8 cellular contexts compared by ENCODE assay signal in the genomic region with DNA sequence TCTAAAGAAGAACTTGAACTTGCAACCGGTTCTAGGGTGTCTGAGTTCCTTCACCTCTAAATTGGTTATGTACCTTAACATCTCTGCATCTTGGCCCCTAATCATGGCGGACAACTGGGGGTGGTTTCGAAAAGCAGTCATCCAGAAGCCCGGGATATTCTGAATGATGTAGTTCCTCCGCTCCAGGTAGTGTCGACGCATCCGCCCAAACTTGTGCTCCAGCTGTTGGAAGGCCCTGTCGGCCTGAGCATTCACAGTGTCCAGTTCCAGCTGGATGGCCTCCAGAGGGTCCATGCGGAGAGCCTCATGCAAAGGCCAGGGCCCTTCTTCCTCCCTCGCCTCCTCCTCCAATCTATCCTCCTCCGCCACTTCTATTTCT. TPM values are rescaled to one million over a fixed set of nuclear protein-coding genes. Genes with fewer than 3 reads are reported as not detected.
DNase-seq lines count a peak whose midpoint lies in the region; ATAC-seq and TF ChIP-seq lines count a peak whose summit lies in the region.

No MANE protein-coding gene starts in this region.

- peak; percentile 8 for ATAC-seq in GM23338
- ATAC-seq in GM18861 (IDR thresholded peaks at IDR 0.05; ENCODE audit: unreplicated experiment): no peak

- H3K4me2 ChIP-seq in GM23338 (peak overlapping the region; percentile 85), fibroblast of lung (ENCODE audit: extremely low read depth, insufficient read depth, low read length) (peak overlapping the region; percentile 84)

- H3K9me3 Mint-ChIP-seq in GM23338: no peaks in the 10 kb centered on the region

- H3K4me3 ChIP-seq in ACC112 (ENCODE audit: low read depth, low read length) (peak overlapping the region; percentile 94), GM23338 (peak overlapping the region; percentile 84), WERI-Rb-1 (ENCODE audit: low read depth, low read length) (peak overlapping the region; percentile 85), fibroblast of lung (replicated peaks in 1 of 4; ENCODE audit: control extremely low read depth in 1 of 4, insufficient read depth in 1 of 4, low read depth in 3 of 4, low read length in 4 of 4) (peak overlapping the region; percentile 93 to 97 (median 95)), neutrophil (ENCODE audit: low read depth in 1 of 2, low read length in 1 of 2) (peak overlapping the region; percentile 87 to 89)

- H3K36me3 ChIP-seq in ACC112 (ENCODE audit: insufficient read depth, low read length) (peaks cover 15% of the 10 kb centered on the region; the same call in 1 of the 2 replicates), GM23338 (ENCODE audit: insufficient read depth) (no peaks in the 10 kb centered on the region), WERI-Rb-1 (peaks cover 34% of the 10 kb centered on the region), fibroblast of lung (ENCODE audit: control insufficient read depth, insufficient read depth, low read length) (peaks cover 2% of the 10 kb centered on the region), neutrophil (peaks cover 6% of the 10 kb centered on the region)

- H3K79me2 ChIP-seq in ACC112 (ENCODE audit: control insufficient read depth, insufficient read depth, low read length, unreplicated experiment) (peaks cover 47% of the 10 kb centered on the region), GM23338 (replicated peaks; ENCODE audit: insufficient read depth) (peaks cover 50% of the 10 kb centered on the region), fibroblast of lung (ENCODE audit: control insufficient read depth, insufficient read depth, low read length) (peaks cover 44% of the 10 kb centered on the region)

- H3K27me3 ChIP-seq in ACC112 (ENCODE audit: insufficient read depth, low read length) (no peaks in the 10 kb centered on the region), GM23338 (ENCODE audit: insufficient read depth) (no peaks in the 10 kb centered on the region), WERI-Rb-1 (ENCODE audit: insufficient read depth, low read depth, severe bottlenecking) (no peaks in the 10 kb centered on the region), fibroblast of lung (ENCODE audit: control insufficient read depth, insufficient read depth, low read length) (no peaks in the 10 kb centered on the region), neutrophil (no peaks in the 10 kb centered on the region)

- H3F3A ChIP-seq in GM23338 (replicated peaks; ENCODE audit: low read depth): no peaks in the 10 kb centered on the region

- H3K27me3 Mint-ChIP-seq in GM23338 (ENCODE audit: insufficient read depth, low read depth, poor library complexity): peaks cover 6% of the 10 kb centered on the region

- H3K36me3 Mint-ChIP-seq in GM23338 (ENCODE audit: low read depth): peaks cover 28% of the 10 kb centered on the region

- peak overlapping the region; percentile 93 for H3K4me3 Mint-ChIP-seq in GM23338

- H3K27ac ChIP-seq in ACC112 (ENCODE audit: low read depth, low read length): peak overlapping the region; percentile 87
- peak overlapping the region; percentile 90 for H3K27ac ChIP-seq in GM23338 (ENCODE audit: low read depth)
- peak overlapping the region; percentile 96 for H3K27ac ChIP-seq in WERI-Rb-1
- H3K27ac ChIP-seq in fibroblast of lung (ENCODE audit: insufficient read depth, low read length): peak overlapping the region; percentile 98
- peak overlapping the region; percentile 92 for H3K27ac ChIP-seq in neutrophil

- H3K4me1 ChIP-seq in ACC112 (ENCODE audit: control insufficient read depth, insufficient read depth, low read length, unreplicated experiment) (peaks cover 35% of the 10 kb centered on the region), GM23338 (ENCODE audit: insufficient read depth) (peaks cover 21% of the 10 kb centered on the region), fibroblast of lung (ENCODE audit: control insufficient read depth, extremely low read depth, insufficient read depth, low read length) (peaks cover 6% of the 10 kb centered on the region), neutrophil (ENCODE audit: control insufficient read depth in 1 of 2, insufficient read depth in 1 of 2, low read depth in 1 of 2, low read length in 1 of 2) (peaks cover 41 to 43% of the 10 kb centered on the region in 2 experiments)

- peaks cover 11% of the 10 kb centered on the region for H4K20me1 ChIP-seq in GM23338 (replicated peaks; ENCODE audit: insufficient read depth)
- no peaks in the 10 kb centered on the region for H4K20me1 ChIP-seq in fibroblast of lung (ENCODE audit: control insufficient read depth, extremely low read depth, insufficient read depth, low read length)

- TF ChIP-seq CTCF in GM23338 (conservative IDR thresholded peaks at IDR 0.05; ENCODE audit: low read depth in 2 of 2): no peak
- no peak for TF ChIP-seq CTCF in WERI-Rb-1 (IDR thresholded peaks at IDR 0.05; ENCODE audit: low read depth, low read length)
- TF ChIP-seq CTCF in fibroblast of lung (conservative IDR thresholded peaks at IDR 0.05 in 1 of 2, IDR thresholded peaks at IDR 0.05 in 1 of 2; ENCODE audit: low read depth in 1 of 2, low read length in 2 of 2): no peak
- TF ChIP-seq CTCF in neutrophil (IDR thresholded peaks at IDR 0.05): no peak

- peak overlapping the region; percentile 70 for H2AFZ ChIP-seq in ACC112 (ENCODE audit: low read length, unreplicated experiment)
- no peak overlapping the region for H2AFZ ChIP-seq in GM23338
- peak overlapping the region; percentile 92 for H2AFZ ChIP-seq in fibroblast of lung (ENCODE audit: low read length)

- peaks cover 42% of the 10 kb centered on the region for H3K4me1 Mint-ChIP-seq in GM23338

- H3K9me2 ChIP-seq in GM23338 (ENCODE audit: insufficient read depth): no peaks in the 10 kb centered on the region

- H3K27ac Mint-ChIP-seq in GM23338: peak overlapping the region; percentile 100

- no peaks in the 10 kb centered on the region for H3K9me3 ChIP-seq in WERI-Rb-1 (ENCODE audit: severe bottlenecking)
- no peaks in the 10 kb centered on the region for H3K9me3 ChIP-seq in fibroblast of lung (ENCODE audit: control insufficient read depth, insufficient read depth, low read depth, low read length)
- H3K9me3 ChIP-seq in neutrophil: no peaks in the 10 kb centered on the region

- H3K9ac ChIP-seq in fibroblast of lung (ENCODE audit: insufficient read depth, low read length): peak overlapping the region; percentile 98

- DNase-seq in GM23338 (ENCODE audit: low spot score): peak; percentile 45
- DNase-seq in WERI-Rb-1: no peak
- DNase-seq in fibroblast of lung (ENCODE audit: low read depth in 2 of 2): peak in 1 of 2 donors; percentile 58
- DNase-seq in NCI-H2171 (lab: John Stamatoyannopoulos, UW): no peak
- no peak for DNase-seq in Ammon's horn (ENCODE audit: low spot score)

TF ChIP-seq in GM23338, 12 proteins besides CTCF, POLR2A, EP300 and RAD21 (continues in another document):
- no peak for TF ChIP-seq JUNB (IDR thresholded peaks at IDR 0.05; ENCODE audit: unreplicated experiment)

RNA-seq across cellular contexts. Expression of gene TSPYL1, which starts 0.9 kb away (rescaled TPM):
- total RNA-seq in GM23338 (2014; rRNA removed; shearing (Covaris generic)): 61.8 and 66.1 TPM in 2 replicates
- polyA plus RNA-seq in GM23338 (2016; fragmentation: Nextera tagmentation; extraction: Ambion mirVana) (24.6 and 24.9 TPM in 2 replicates), fibroblast of lung (73.6 and 82.0 TPM in 2 replicates)
- total RNA-seq in fibroblast of lung: 83.0 and 93.0 TPM in 2 replicates
- 61.7 and 66.1 TPM in 2 replicates for polyA plus RNA-seq in fibroblast of lung (2012)
- polyA minus RNA-seq in fibroblast of lung (ENCODE audit: low replicate concordance): 64.2 and 82.9 TPM in 2 replicates

RNA-seq across cellular contexts. Expression of gene TSPYL4, which starts 25.0 kb away (rescaled TPM):
- 16.2 and 19.8 TPM in 2 replicates for total RNA-seq in GM23338 (2014; rRNA removed; shearing (Covaris generic))
- polyA plus RNA-seq in GM23338 (2016; fragmentation: Nextera tagmentation; extraction: Ambion mirVana) (12.7 and 13.2 TPM in 2 replicates), fibroblast of lung (21.6 and 25.0 TPM in 2 replicates)
- total RNA-seq in fibroblast of lung: 3.9 and 5.3 TPM in 2 replicates
- 14.6 and 17.2 TPM in 2 replicates for polyA plus RNA-seq in fibroblast of lung (2012)
- polyA minus RNA-seq in fibroblast of lung (ENCODE audit: low replicate concordance): 27.7 and 28.2 TPM in 2 replicates
